Comparison of ENCODE assay signal across 14 cellular contexts in the genomic region with DNA sequence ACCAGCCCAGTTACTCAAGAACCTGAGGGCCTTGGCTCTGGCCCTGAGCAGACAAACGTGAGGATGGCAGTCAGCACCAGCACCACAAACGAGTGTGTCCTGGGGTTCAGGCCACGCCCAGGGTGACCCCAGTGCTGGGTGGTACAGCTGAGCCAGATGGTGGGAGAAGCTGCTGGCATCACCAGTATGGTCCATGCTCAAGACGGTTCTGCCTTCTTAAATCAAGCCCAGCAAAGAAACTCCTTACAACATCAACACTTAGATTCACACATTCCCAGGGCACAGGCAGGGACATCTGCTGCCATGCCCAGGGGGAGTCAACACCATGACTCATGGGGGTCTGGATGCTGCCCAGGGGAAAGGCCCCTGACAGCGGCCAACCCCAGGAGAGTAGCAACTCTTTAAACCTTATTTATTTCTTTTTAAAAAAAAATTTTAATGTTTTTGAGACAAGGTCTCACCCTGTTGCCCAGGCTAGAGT.
"Had no signal": no experiment of that assay in that cellular context is flagged by ENCODE, and none has a peak within 500 bp of the region (broad histone marks: within the 10 kb centered on the region; RNA-seq: fewer than 3 reads in every experiment).

No MANE protein-coding gene starts in this region.

- H3K27ac ChIP-seq: heart left ventricle had no signal

- H3K4me1 Mint-ChIP-seq: activated naive CD8-positive, alpha-beta T cell treated with anti-CD3 and anti-CD28 coated beads for 36 hours; T-cell had no signal

- H3K27me3 ChIP-seq: esophagus squamous epithelium, heart left ventricle had no signal

- H3K4me3 Mint-ChIP-seq: activated CD8-positive, alpha-beta T cell treated with anti-CD3 and anti-CD28 coated beads, Interleukin-2, amount 10 ng/mL, durations not matched to agents 7 days and 5 days; activated naive CD8-positive, alpha-beta T cell treated with anti-CD3 and anti-CD28 coated beads for 36 hours; naive thymus-derived CD8-positive, alpha-beta T cell; T-cell had no signal

- H3K4me3 ChIP-seq: esophagus squamous epithelium, heart left ventricle, mucosa of descending colon had no signal

- ATAC-seq: activated CD8-positive, alpha-beta T cell treated with anti-CD3 and anti-CD28 coated beads, Interleukin-2, amount 10 ng/mL, durations not matched to agents 7 days and 5 days; heart left ventricle; mucosa of descending colon; naive thymus-derived CD8-positive, alpha-beta T cell; T-cell had no signal

- H3K9me3 ChIP-seq: esophagus squamous epithelium, heart left ventricle, mucosa of descending colon had no signal

- H3K27ac Mint-ChIP-seq: activated CD8-positive, alpha-beta T cell treated with anti-CD3 and anti-CD28 coated beads, Interleukin-2, amount 10 ng/mL, durations not matched to agents 7 days and 5 days; activated naive CD8-positive, alpha-beta T cell treated with anti-CD3 and anti-CD28 coated beads for 36 hours; T-cell had no signal

- H3K9me3 Mint-ChIP-seq: activated naive CD8-positive, alpha-beta T cell treated with anti-CD3 and anti-CD28 coated beads for 36 hours; naive thymus-derived CD8-positive, alpha-beta T cell; T-cell had no signal

- DNase-seq: activated CD8-positive, alpha-beta T cell treated with anti-CD3 and anti-CD28 coated beads, Interleukin-2, amount 10 ng/mL, durations not matched to agents 7 days and 5 days; activated gamma-delta T cell treated with Interleukin-2 at 50 U/mL for 16 hours; activated naive CD8-positive, alpha-beta T cell treated with anti-CD3 and anti-CD28 coated beads for 36 hours; anterior cingulate cortex; esophagus squamous epithelium; heart left ventricle; mammary epithelial cell; mucosa of descending colon; naive thymus-derived CD8-positive, alpha-beta T cell; occipital lobe; stimulated activated CD4-positive, alpha-beta T cell treated with anti-CD3 and anti-CD28 coated beads, Interleukin-4, amount 100 ng/mL, for 4 hours; T-cell; T1000; trophoblast cell had no signal

- H3K27me3 Mint-ChIP-seq: activated naive CD8-positive, alpha-beta T cell treated with anti-CD3 and anti-CD28 coated beads for 36 hours; naive thymus-derived CD8-positive, alpha-beta T cell; T-cell had no signal
